ENCODE assay signal across 10 cellular contexts in the genomic region with DNA sequence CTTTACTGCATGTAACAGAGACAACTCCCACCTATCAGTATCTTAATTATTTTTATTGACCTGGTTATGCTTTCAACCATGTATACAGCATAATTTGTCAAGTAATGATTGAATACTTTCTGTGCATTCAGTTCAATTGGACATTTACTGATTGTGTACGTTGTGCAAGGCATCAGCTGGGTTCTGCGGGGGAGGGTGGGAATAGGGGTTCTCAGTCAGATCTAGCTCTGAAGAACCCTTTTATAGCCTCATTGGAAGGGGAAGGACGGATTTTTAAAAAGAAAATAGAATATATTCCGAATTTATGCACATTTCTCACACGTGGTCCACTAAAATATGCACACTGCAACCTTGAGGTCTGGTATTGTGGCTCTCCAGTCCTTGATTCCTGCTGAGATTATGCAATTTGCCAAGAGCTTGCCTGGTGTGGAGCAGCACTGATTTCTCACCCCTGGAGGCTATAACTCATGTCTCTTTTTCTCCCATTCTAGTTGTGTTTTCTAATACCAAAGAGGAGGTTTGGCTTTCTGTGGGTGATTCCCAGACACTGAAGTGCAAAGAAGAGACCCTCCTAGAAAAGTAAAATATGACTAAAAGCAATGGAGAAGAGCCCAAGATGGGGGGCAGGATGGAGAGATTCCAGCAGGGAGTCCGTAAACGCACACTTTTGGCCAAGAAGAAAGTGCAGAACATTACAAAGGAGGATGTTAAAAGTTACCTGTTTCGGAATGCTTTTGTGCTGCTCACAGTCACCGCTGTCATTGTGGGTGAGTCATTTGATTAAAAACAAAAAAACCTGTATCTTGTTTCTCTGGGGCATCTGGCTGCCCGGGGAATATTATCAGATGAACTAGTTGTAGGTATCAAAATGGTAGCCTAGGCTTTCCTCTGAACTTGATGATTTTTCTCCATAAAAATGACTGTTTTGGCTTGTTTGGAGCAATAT. TPM values are rescaled to one million over a fixed set of nuclear protein-coding genes. Genes with fewer than 3 reads are reported as not detected.
DNase-seq lines count a peak whose midpoint lies in the region; ATAC-seq, FAIRE-seq and TF ChIP-seq lines count a peak whose summit lies in the region.
"Had no signal": no experiment of that assay in that cellular context is flagged by ENCODE, and none has a peak within 500 bp of the region (broad histone marks: within the 10 kb centered on the region; RNA-seq: fewer than 3 reads in every experiment).

No MANE protein-coding gene starts in this region.

- H3K9me3 ChIP-seq in OCI-LY7 (ENCODE audit: low read length) = no peaks in the 10 kb centered on the region
- H3K9me3 ChIP-seq: mucosa of descending colon had no signal

- ATAC-seq in HG03442 (IDR thresholded peaks at IDR 0.05; ENCODE audit: unreplicated experiment) = no peak
- ATAC-seq: mucosa of descending colon had no signal

- DNase-seq in ELR (ENCODE audit: low read depth) (peak; percentile 34), RWPE1 (ENCODE audit: low spot score) (peak; percentile 24), fibroblast of the aortic adventitia (ENCODE audit: low read depth) (peak; percentile 35), progenitor cell of endocrine pancreas (ENCODE audit: low spot score, unreplicated experiment) (no peak), frontal cortex (ENCODE audit: low spot score in 2 of 2) (no peak), OCI-LY7 (ENCODE audit: low spot score) (no peak), GDM1 (lab: John Stamatoyannopoulos, UW) (no peak)
- DNase-seq: cerebellar nuclear complex, mucosa of descending colon had no signal

- H3K4me1 Mint-ChIP-seq in progenitor cell of endocrine pancreas (ENCODE audit: low read depth) = peaks cover 32% of the 10 kb centered on the region

- FAIRE-seq in frontal cortex (lab: Jason Lieb, UNC) = no peak

- H3K9me2 ChIP-seq in OCI-LY7 (ENCODE audit: insufficient read depth, low read length) = no peaks in the 10 kb centered on the region

- CTCF ChIA-PET in RWPE1 (lab: Yijun Ruan, JAX) = interaction anchor here (2.2 kb wide), 1 partner anchor 83 kb away, joined by 7 read pairs; no protein-coding TSS in a partner anchor
- CTCF ChIA-PET in OCI-LY7 (lab: Charles Lee; ENCODE audit: unreplicated experiment) = no interaction called here

- no peaks in the 10 kb centered on the region for H4K20me1 ChIP-seq in OCI-LY7 (ENCODE audit: insufficient read depth, low read length)

- H3K9me3 Mint-ChIP-seq in progenitor cell of endocrine pancreas (ENCODE audit: low read depth) = no peaks in the 10 kb centered on the region

- POLR2A ChIA-PET in RWPE1 (lab: Yijun Ruan, JAX; ENCODE audit: low non-redundant PET) (no interaction called here), OCI-LY7 (lab: Charles Lee) (no interaction called here)

- H3K27ac ChIP-seq in RWPE1 (no peak overlapping the region), OCI-LY7 (ENCODE audit: low read depth, low read length, poor library complexity, severe bottlenecking) (no peak overlapping the region)

- TF ChIP-seq CTCF in RWPE1 (conservative IDR thresholded peaks at IDR 0.05; ENCODE audit: low read depth) (no peak), fibroblast of the aortic adventitia (IDR thresholded peaks at IDR 0.05; ENCODE audit: insufficient read depth, low read length) (no peak), progenitor cell of endocrine pancreas (IDR thresholded peaks at IDR 0.05; ENCODE audit: unreplicated experiment) (no peak), OCI-LY7 (conservative IDR thresholded peaks at IDR 0.05; ENCODE audit: low read length) (no peak)

- peak overlapping the region; percentile 22 for H3K27ac Mint-ChIP-seq in progenitor cell of endocrine pancreas

- no peaks in the 10 kb centered on the region for H3K79me2 ChIP-seq in OCI-LY7 (ENCODE audit: insufficient read depth, low read depth, low read length)

- intact Hi-C loops in OCI-LY7 (cut with micrococcal nuclease; ENCODE audit: unreplicated experiment) = no loop called here

- H3K27me3 Mint-ChIP-seq in progenitor cell of endocrine pancreas = peaks cover 6% of the 10 kb centered on the region

- peak overlapping the region; percentile 36 for H3K4me3 Mint-ChIP-seq in progenitor cell of endocrine pancreas (ENCODE audit: low read depth)

- no peak overlapping the region for H3K4me2 ChIP-seq in OCI-LY7 (ENCODE audit: low read length)

- no TSS peak for BruUV-seq in OCI-LY7 (replicated peaks; lab: Mats Ljungman, UMichigan)

- no peaks in the 10 kb centered on the region for H3K36me3 ChIP-seq in OCI-LY7 (ENCODE audit: insufficient read depth, low read length)

- no peaks in the 10 kb centered on the region for H3K4me1 ChIP-seq in OCI-LY7 (ENCODE audit: insufficient read depth, low read length, poor library complexity, severe bottlenecking)

- H3K36me3 Mint-ChIP-seq in progenitor cell of endocrine pancreas (ENCODE audit: insufficient read depth) = peaks cover 6% of the 10 kb centered on the region

- H3K4me3 ChIP-seq in fibroblast of the aortic adventitia (ENCODE audit: low read depth, low read length) (no peak overlapping the region), OCI-LY7 (ENCODE audit: low read depth, low read length, poor library complexity, severe bottlenecking) (no peak overlapping the region)
- H3K4me3 ChIP-seq: mucosa of descending colon had no signal

- no peak overlapping the region for H2AFZ ChIP-seq in OCI-LY7 (ENCODE audit: low read length)

RNA-seq across cellular contexts. Expression of a gene that starts 1.7 kb away (rescaled TPM):
- total RNA-seq in fibroblast of the aortic adventitia (ENCODE audit: low replicate concordance) = 3.7 and 4.1 TPM in 2 replicates
- total RNA-seq in progenitor cell of endocrine pancreas = 14.0 and 14.5 TPM in 2 replicates
- 161 TPM for total RNA-seq in frontal cortex
- total RNA-seq in OCI-LY7 (2014; rRNA removed; shearing (Covaris generic)) = not detected in 2 replicates
- not detected in 2 replicates for total RNA-seq in OCI-LY7 (2022)

Comparison
In these comparisons a context has a peak if more than half of its experiments do, and no peak if none do; other contexts are left out.
1. DNase-seq: peak in ELR (single experiment), RWPE1 (single experiment) and fibroblast of the aortic adventitia (single experiment); none in progenitor cell of endocrine pancreas (single experiment), frontal cortex (0 of 2), OCI-LY7 (single experiment) and GDM1 (single experiment).
2. RNA of a gene that starts 1.7 kb away (total RNA-seq): 161 TPM in frontal cortex (single experiment); 14.0 to 14.5 TPM in progenitor cell of endocrine pancreas, 3.7 to 4.1 TPM in fibroblast of the aortic adventitia and not detected in OCI-LY7; every median in the first group is over 10 times any median in the second.